In the genomic region with DNA sequence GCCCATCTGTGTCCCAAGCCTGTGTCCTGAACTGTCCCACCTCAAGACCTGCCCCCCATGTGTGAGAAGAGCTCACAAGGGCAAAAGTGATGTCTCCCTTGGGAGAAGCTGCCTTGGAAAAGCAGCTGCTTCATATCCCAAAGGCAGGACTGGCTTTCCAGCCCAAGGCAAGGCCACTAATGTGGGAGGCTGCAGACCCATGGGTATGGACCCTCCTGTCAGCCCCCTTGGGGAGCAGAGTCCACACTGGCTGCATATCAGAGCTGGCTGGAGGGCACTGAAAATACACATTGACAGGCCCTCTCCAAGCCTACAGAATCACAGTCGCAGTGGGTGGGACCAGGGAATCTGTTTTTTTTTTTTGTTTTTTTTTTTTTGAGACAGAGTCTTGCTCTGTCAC, we compare ENCODE assay signal across 18 cellular contexts. TPM values are rescaled to one million over a fixed set of nuclear protein-coding genes. Genes with fewer than 3 reads are reported as not detected.
DNase-seq lines count a peak whose midpoint lies in the region; ATAC-seq, FAIRE-seq and TF ChIP-seq lines count a peak whose summit lies in the region.
"Had no signal": no experiment of that assay in that cellular context is flagged by ENCODE, and none has a peak within 500 bp of the region (broad histone marks: within the 10 kb centered on the region; RNA-seq: fewer than 3 reads in every experiment).

No MANE protein-coding gene starts in this region.

- no peaks in the 10 kb centered on the region for H3K9me3 Mint-ChIP-seq in Calu3 (ENCODE audit: low read depth, unreplicated experiment)

- peaks cover 8% of the 10 kb centered on the region for H3K4me1 Mint-ChIP-seq in Calu3 (ENCODE audit: low read depth, unreplicated experiment)

- H3K4me3 ChIP-seq in HUES64 (ENCODE audit: low read length) = no peak overlapping the region
- H3K4me3 ChIP-seq in kidney (ENCODE audit: low read length in 2 of 2) = no peak overlapping the region
- no peak overlapping the region for H3K4me3 ChIP-seq in right cardiac atrium (ENCODE audit: low read length)
- H3K4me3 ChIP-seq: BLaER1, GM12878, GM23248 had no signal

- H3K9ac ChIP-seq in HUES64 (ENCODE audit: low read depth, low read length) (no peak overlapping the region), kidney (ENCODE audit: low read length in 2 of 2) (no peak overlapping the region)
- H3K9ac ChIP-seq: BLaER1, GM23248 had no signal

- H3K27me3 Mint-ChIP-seq in Calu3 (ENCODE audit: unreplicated experiment) = no peaks in the 10 kb centered on the region

- TF ChIP-seq CTCF in Calu3 (IDR thresholded peaks at IDR 0.05; ENCODE audit: unreplicated experiment) (no peak), kidney (IDR thresholded peaks at IDR 0.05; ENCODE audit: borderline replicate concordance, extremely low read depth, insufficient read depth) (no peak)

- WGBS in HUES64 = 88% methylated on average over 1 of the region's 1 CpG
- WGBS in right cardiac atrium = 89% methylated on average over 1 of the region's 1 CpG

- H3K9me3 ChIP-seq in HUES64 (ENCODE audit: insufficient read depth, low read depth, low read length) (no peaks in the 10 kb centered on the region), kidney (ENCODE audit: control insufficient read depth in 1 of 2, low read length in 2 of 2) (no peaks in the 10 kb centered on the region), right cardiac atrium (ENCODE audit: control insufficient read depth, low read length) (no peaks in the 10 kb centered on the region)
- H3K9me3 ChIP-seq: BLaER1 had no signal

- no peak for ATAC-seq in right cardiac atrium
- ATAC-seq: GM12878 had no signal

- H3K27me3 ChIP-seq in HUES64 (ENCODE audit: insufficient read depth, low read length) (no peaks in the 10 kb centered on the region), right cardiac atrium (ENCODE audit: control insufficient read depth, insufficient read depth) (no peaks in the 10 kb centered on the region)
- H3K27me3 ChIP-seq: BLaER1 had no signal

- no peak for FAIRE-seq in kidney (lab: Jason Lieb, UNC)
- FAIRE-seq: GM12878, GM18507 had no signal

- intact Hi-C loops in Calu3 (cut with micrococcal nuclease; ENCODE audit: unreplicated experiment) (no loop called here), kidney (cut with DNase I) (no loop called here), right cardiac atrium (cut with DNase I) (no loop called here)

- H3K36me3 Mint-ChIP-seq in Calu3 (ENCODE audit: insufficient read depth, unreplicated experiment) = peaks cover 31% of the 10 kb centered on the region

- DNase-seq in Calu3 (no peak), kidney (peak; percentile 72), right cardiac atrium (no peak), NCI-H2081 (lab: John Stamatoyannopoulos, UW) (no peak), GOT3 (lab: John Stamatoyannopoulos, UW) (no peak)
- no peak for DNase-seq in activated naive CD4-positive, alpha-beta T cell treated with anti-CD3 and anti-CD28 coated beads, Interleukin-2, amount 50 U/mL, for 16 hours
- DNase-seq: AML-193, DMS 273 treated with DMSO at 0.1 percent for 48 hours, DMS79, GM23248, HCEC 1CT, IMR-90, KG1 had no signal

- BruUV-seq in Calu3 (replicated peaks; lab: Mats Ljungman, UMichigan) = TSS peak; percentile 13

- peaks cover 14% of the 10 kb centered on the region for H3K4me1 ChIP-seq in HUES64 (ENCODE audit: insufficient read depth, low read length)
- H3K4me1 ChIP-seq in kidney (ENCODE audit: control insufficient read depth in 1 of 2, insufficient read depth in 1 of 2, low read depth in 1 of 2, low read length in 2 of 2) = peaks cover 6 to 8% of the 10 kb centered on the region in 2 donors
- H3K4me1 ChIP-seq in right cardiac atrium (ENCODE audit: control insufficient read depth, insufficient read depth, low read length) = peaks cover 6% of the 10 kb centered on the region

- no peak overlapping the region for H3K27ac Mint-ChIP-seq in Calu3 (ENCODE audit: unreplicated experiment)

- H3K4me3 Mint-ChIP-seq in Calu3 (ENCODE audit: low read depth, unreplicated experiment) = no peak overlapping the region

- H3K27ac ChIP-seq in HUES64 (ENCODE audit: low read depth, low read length) (peak overlapping the region; percentile 13; the same call in 1 of the 2 replicates), kidney (ENCODE audit: low read depth in 2 of 2, low read length in 2 of 2) (no peak overlapping the region), right cardiac atrium (ENCODE audit: low read length) (no peak overlapping the region)
- H3K27ac ChIP-seq: BLaER1, GM23248 had no signal

- H3K36me3 ChIP-seq in HUES64 (ENCODE audit: insufficient read depth, low read length) (peaks cover 19% of the 10 kb centered on the region; the same call in 1 of the 2 replicates), kidney (ENCODE audit: control insufficient read depth in 1 of 2, insufficient read depth in 2 of 2, low read length in 2 of 2) (peaks cover 5 to 6% of the 10 kb centered on the region in 2 donors)

- CTCF ChIA-PET in Calu3 (lab: Charles Lee) = interaction anchor here (1.7 kb wide), 1 partner anchor 9 kb away, joined by 5 read pairs; no protein-coding TSS in a partner anchor

RNA-seq across cellular contexts. Expression of a gene that starts 2.7 kb away (rescaled TPM):
- total RNA-seq in Calu3 (2022) (7.6 and 8.1 TPM in 2 replicates), kidney (8.1 TPM), right cardiac atrium (10 to 100 TPM in 3 of 4 donors, 1 to 10 TPM in 1; 9.9 to 14.2 (median 12.8) TPM)
- polyA plus RNA-seq in HUES64 (2013, experiment 1 of 2) = 3.6 TPM
- 4.8 TPM for polyA plus RNA-seq in HUES64 (2013, experiment 2 of 2)
- polyA plus RNA-seq in kidney (ENCODE audit: insufficient read depth, low read depth, low replicate concordance) (9.1 TPM), right cardiac atrium (12.8 TPM)

RNA-seq across cellular contexts. Expression of a gene that starts 10.8 kb away (rescaled TPM):
- total RNA-seq in Calu3 (2022) (57.4 and 58.0 TPM in 2 replicates), kidney (41.7 TPM), right cardiac atrium (10 to 100 TPM in 3 of 4 donors, 1 to 10 TPM in 1; 9.5 to 16.2 (median 14.7) TPM)
- polyA plus RNA-seq in HUES64 (2013, experiment 1 of 2) = 51.1 TPM
- polyA plus RNA-seq in HUES64 (2013, experiment 2 of 2) = 46.3 TPM
- polyA plus RNA-seq in kidney (ENCODE audit: insufficient read depth, low read depth, low replicate concordance) (32.9 TPM), right cardiac atrium (10.5 TPM)

RNA-seq across cellular contexts. Expression of a gene that starts 30.8 kb away (rescaled TPM):
- total RNA-seq in Calu3 (2022) (76.1 and 79.6 TPM in 2 replicates), kidney (34.1 TPM), right cardiac atrium (10 to 100 TPM; 47.5 to 53.0 (median 50.1) TPM)
- 112 TPM for polyA plus RNA-seq in HUES64 (2013, experiment 1 of 2)
- 113 TPM for polyA plus RNA-seq in HUES64 (2013, experiment 2 of 2)
- polyA plus RNA-seq in kidney (ENCODE audit: insufficient read depth, low read depth, low replicate concordance) (97.3 TPM), right cardiac atrium (62.6 TPM)

RNA-seq across cellular contexts. Expression of a gene that starts 41.0 kb away (rescaled TPM):
- total RNA-seq in Calu3 (2022) = 32.2 and 38.2 TPM in 2 replicates
- polyA plus RNA-seq in HUES64 (2013, experiment 1 of 2) = 11.1 TPM
- 15.4 TPM for polyA plus RNA-seq in HUES64 (2013, experiment 2 of 2)
- 85.4 TPM for total RNA-seq in kidney
- 30.1 TPM for polyA plus RNA-seq in kidney (ENCODE audit: insufficient read depth, low read depth, low replicate concordance)
- 10 to 100 TPM; 19.3 to 25.2 (median 21.4) TPM for total RNA-seq in right cardiac atrium
- 12.4 TPM for polyA plus RNA-seq in right cardiac atrium

RNA-seq across cellular contexts. Expression of a gene that starts 48.6 kb away (rescaled TPM):
- total RNA-seq in Calu3 (2022) (not detected in 2 replicates), kidney (0.19 TPM), right cardiac atrium (under 1 TPM; 0.09 to 0.84 (median 0.14) TPM)
- polyA plus RNA-seq in HUES64 (2013, experiment 1 of 2) = 0.35 TPM
- polyA plus RNA-seq in HUES64 (2013, experiment 2 of 2) = 0.19 TPM
- polyA plus RNA-seq in kidney (ENCODE audit: insufficient read depth, low read depth, low replicate concordance) (not detected), right cardiac atrium (0.84 TPM)
- total RNA-seq: G401, GM23248 had no signal
- polyA plus RNA-seq: GM23248 had no signal
